In the genomic region with DNA sequence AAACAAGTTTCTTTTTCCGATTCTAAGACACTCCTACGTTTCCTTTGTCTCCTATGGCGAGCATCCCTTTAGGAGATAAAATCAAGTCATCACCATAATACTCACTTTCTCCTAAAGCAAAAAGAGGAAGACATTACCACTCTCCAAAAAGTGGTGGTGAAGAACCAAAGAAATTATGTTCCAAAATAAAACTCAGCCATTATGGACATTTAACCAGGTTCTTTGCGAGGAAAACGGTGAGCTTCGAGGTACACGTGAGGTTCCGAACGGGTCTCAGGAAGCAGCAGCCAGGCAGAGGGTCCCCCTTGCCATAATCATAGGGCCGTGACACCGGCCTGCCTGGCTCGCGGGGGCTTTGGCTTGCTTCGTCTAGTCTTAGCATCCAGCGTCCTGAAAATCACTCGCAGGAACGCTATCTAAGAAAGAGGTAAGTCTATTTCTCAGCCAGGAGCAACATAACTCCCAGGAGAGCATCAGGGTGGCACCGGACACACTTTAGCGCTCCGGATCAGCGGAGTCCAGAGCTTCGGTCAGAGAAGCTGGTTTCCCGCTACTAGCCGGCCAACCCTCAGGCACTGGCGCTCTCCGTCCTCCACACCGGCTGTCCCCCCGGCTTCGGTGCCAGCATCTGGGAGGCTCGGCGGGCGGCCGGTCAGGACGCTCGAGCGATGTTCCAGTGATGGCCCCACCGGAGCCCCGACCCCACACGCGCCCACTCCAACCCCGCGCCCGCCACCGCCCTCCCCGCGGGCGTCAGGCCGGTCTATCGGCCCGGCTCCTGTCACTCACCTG, we compare ENCODE assay signal across 8 cellular contexts. TPM values are rescaled to one million over a fixed set of nuclear protein-coding genes. Genes with fewer than 3 reads are reported as not detected.
DNase-seq lines count a peak whose midpoint lies in the region; ATAC-seq and TF ChIP-seq lines count a peak whose summit lies in the region.

No MANE protein-coding gene starts in this region.

- peak overlapping the region; percentile 99 for H3K4me2 ChIP-seq in SK-N-SH

- peaks cover 12% of the 10 kb centered on the region; the same call in 1 of the 2 replicates for H4K20me1 ChIP-seq in SK-N-SH (ENCODE audit: insufficient read depth)

- 6% methylated on average over 17 of the region's 50 CpGs for WGBS in SK-N-SH (ENCODE audit: low lambda C conversion rate)
- WGBS in thymus: 2% methylated on average over 50 of the region's 50 CpGs

- no peaks in the 10 kb centered on the region for H3F3A ChIP-seq in SK-N-SH (replicated peaks; ENCODE audit: insufficient read depth)

- TF ChIP-seq EP300 in SK-N-SH (IDR thresholded peaks at IDR 0.05; ENCODE audit: borderline replicate concordance in 1 of 2, low read depth in 1 of 2, low read length in 1 of 2): no peak

- H3K27ac ChIP-seq in SK-N-SH (ENCODE audit: low read depth in 2 of 2, low read length in 1 of 2) (peak overlapping the region; percentile 70 to 74), lower lobe of right lung (peak overlapping the region; percentile 95), thymus (ENCODE audit: low read depth) (peak overlapping the region; percentile 94)

- peaks cover 5 to 6% of the 10 kb centered on the region in 2 experiments; a peak in 1 of 4 replicates for H3K4me1 ChIP-seq in SK-N-SH (ENCODE audit: control insufficient read depth in 1 of 2, insufficient read depth in 2 of 2, low read depth in 1 of 2, low read length in 1 of 2)
- H3K4me1 ChIP-seq in lower lobe of right lung: peaks cover 46% of the 10 kb centered on the region
- H3K4me1 ChIP-seq in thymus (ENCODE audit: control insufficient read depth, insufficient read depth, low read length): peaks cover 12% of the 10 kb centered on the region

- peak; percentile 33 to 47 for DNase-seq in AML-193 (lab: John Stamatoyannopoulos, UW)
- DNase-seq in SK-N-SH: peak; percentile 59
- DNase-seq in dermis blood vessel endothelial cell: peak; percentile 57
- DNase-seq in lower lobe of right lung: no peak
- DNase-seq in inferior parietal cortex (ENCODE audit: extremely low spot score): no peak

- TF ChIP-seq CTCF in SK-N-SH (IDR thresholded peaks at IDR 0.05) (no peak), lower lobe of right lung (IDR thresholded peaks at IDR 0.05) (no peak)

- H3K36me3 ChIP-seq in SK-N-SH (replicated peaks in 1 of 2; ENCODE audit: control insufficient read depth in 1 of 2, insufficient read depth in 2 of 2, low read length in 1 of 2) (peaks cover 0 to 30% of the 10 kb centered on the region in 2 experiments), lower lobe of right lung (peaks cover 29% of the 10 kb centered on the region), thymus (ENCODE audit: control insufficient read depth, insufficient read depth) (peaks cover 21% of the 10 kb centered on the region)

- H3K79me2 ChIP-seq in SK-N-SH (ENCODE audit: insufficient read depth): peaks cover 56% of the 10 kb centered on the region

- H3K9me3 ChIP-seq in SK-N-SH (no peaks in the 10 kb centered on the region), lower lobe of right lung (no peaks in the 10 kb centered on the region), thymus (ENCODE audit: control insufficient read depth) (no peaks in the 10 kb centered on the region)

- TF ChIP-seq RAD21 in SK-N-SH (IDR thresholded peaks at IDR 0.05; ENCODE audit: low read length): no peak

- H3K9me2 ChIP-seq in SK-N-SH: no peaks in the 10 kb centered on the region

- POLR2A ChIA-PET in SK-N-SH (lab: Yijun Ruan, JAX): interaction anchor here (1.5 kb wide), 1 partner anchor 155 kb away, joined by 3 read pairs; no protein-coding TSS in a partner anchor

- H3K9ac ChIP-seq in SK-N-SH: peak overlapping the region; percentile 88

- no peaks in the 10 kb centered on the region for H3K27me3 ChIP-seq in SK-N-SH (ENCODE audit: insufficient read depth)
- no peaks in the 10 kb centered on the region for H3K27me3 ChIP-seq in lower lobe of right lung (ENCODE audit: low read depth)
- H3K27me3 ChIP-seq in thymus (ENCODE audit: control insufficient read depth, insufficient read depth): no peaks in the 10 kb centered on the region

- ATAC-seq in GM18870 (IDR thresholded peaks at IDR 0.05; ENCODE audit: unreplicated experiment) (peak; percentile 29), HG03066 (IDR thresholded peaks at IDR 0.05; ENCODE audit: low read depth, unreplicated experiment) (peak; percentile 37), lower lobe of right lung (peak; percentile 52 to 69)

- H3K4me3 ChIP-seq in SK-N-SH (ENCODE audit: low read depth in 2 of 2, low read length in 1 of 2): peak overlapping the region; percentile 68 to 96
- H3K4me3 ChIP-seq in lower lobe of right lung: peak overlapping the region; percentile 99
- peak overlapping the region; percentile 100 for H3K4me3 ChIP-seq in thymus (ENCODE audit: low read length)

- H2AFZ ChIP-seq in SK-N-SH (ENCODE audit: low read depth): peak overlapping the region; percentile 91; the same call in 1 of the 2 replicates

- intact Hi-C loops in lower lobe of right lung (cut with DNase I): no loop called here

- CTCF ChIA-PET in SK-N-SH (lab: Yijun Ruan, JAX): interaction anchor here (0.9 to 3.3 kb wide), 4 partner anchors 12 to 120 kb away, joined by 3 to 23 read pairs (median 4); a partner anchor contains a TSS

TF ChIP-seq in SK-N-SH, 30 proteins besides CTCF, POLR2A, EP300 and RAD21 (continues in another document):
- TF ChIP-seq, protein P1, sequence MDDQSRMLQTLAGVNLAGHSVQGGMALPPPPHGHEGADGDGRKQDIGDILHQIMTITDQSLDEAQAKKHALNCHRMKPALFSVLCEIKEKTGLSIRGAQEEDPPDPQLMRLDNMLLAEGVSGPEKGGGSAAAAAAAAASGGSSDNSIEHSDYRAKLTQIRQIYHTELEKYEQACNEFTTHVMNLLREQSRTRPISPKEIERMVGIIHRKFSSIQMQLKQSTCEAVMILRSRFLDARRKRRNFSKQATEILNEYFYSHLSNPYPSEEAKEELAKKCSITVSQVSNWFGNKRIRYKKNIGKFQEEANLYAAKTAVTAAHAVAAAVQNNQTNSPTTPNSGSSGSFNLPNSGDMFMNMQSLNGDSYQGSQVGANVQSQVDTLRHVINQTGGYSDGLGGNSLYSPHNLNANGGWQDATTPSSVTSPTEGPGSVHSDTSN (IDR thresholded peaks at IDR 0.05): no peak
- TF ChIP-seq, protein P2, sequence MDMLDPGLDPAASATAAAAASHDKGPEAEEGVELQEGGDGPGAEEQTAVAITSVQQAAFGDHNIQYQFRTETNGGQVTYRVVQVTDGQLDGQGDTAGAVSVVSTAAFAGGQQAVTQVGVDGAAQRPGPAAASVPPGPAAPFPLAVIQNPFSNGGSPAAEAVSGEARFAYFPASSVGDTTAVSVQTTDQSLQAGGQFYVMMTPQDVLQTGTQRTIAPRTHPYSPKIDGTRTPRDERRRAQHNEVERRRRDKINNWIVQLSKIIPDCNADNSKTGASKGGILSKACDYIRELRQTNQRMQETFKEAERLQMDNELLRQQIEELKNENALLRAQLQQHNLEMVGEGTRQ (IDR thresholded peaks at IDR 0.05; ENCODE audit: borderline replicate concordance, low read depth, low read length): no peak
- TF ChIP-seq, protein P3, sequence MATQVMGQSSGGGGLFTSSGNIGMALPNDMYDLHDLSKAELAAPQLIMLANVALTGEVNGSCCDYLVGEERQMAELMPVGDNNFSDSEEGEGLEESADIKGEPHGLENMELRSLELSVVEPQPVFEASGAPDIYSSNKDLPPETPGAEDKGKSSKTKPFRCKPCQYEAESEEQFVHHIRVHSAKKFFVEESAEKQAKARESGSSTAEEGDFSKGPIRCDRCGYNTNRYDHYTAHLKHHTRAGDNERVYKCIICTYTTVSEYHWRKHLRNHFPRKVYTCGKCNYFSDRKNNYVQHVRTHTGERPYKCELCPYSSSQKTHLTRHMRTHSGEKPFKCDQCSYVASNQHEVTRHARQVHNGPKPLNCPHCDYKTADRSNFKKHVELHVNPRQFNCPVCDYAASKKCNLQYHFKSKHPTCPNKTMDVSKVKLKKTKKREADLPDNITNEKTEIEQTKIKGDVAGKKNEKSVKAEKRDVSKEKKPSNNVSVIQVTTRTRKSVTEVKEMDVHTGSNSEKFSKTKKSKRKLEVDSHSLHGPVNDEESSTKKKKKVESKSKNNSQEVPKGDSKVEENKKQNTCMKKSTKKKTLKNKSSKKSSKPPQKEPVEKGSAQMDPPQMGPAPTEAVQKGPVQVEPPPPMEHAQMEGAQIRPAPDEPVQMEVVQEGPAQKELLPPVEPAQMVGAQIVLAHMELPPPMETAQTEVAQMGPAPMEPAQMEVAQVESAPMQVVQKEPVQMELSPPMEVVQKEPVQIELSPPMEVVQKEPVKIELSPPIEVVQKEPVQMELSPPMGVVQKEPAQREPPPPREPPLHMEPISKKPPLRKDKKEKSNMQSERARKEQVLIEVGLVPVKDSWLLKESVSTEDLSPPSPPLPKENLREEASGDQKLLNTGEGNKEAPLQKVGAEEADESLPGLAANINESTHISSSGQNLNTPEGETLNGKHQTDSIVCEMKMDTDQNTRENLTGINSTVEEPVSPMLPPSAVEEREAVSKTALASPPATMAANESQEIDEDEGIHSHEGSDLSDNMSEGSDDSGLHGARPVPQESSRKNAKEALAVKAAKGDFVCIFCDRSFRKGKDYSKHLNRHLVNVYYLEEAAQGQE (IDR thresholded peaks at IDR 0.05; ENCODE audit: low read depth, low read length): peak; percentile 71
- peak; percentile 38; the same call in 1 of the 2 replicates for TF ChIP-seq MXI1 (IDR thresholded peaks at IDR 0.05; ENCODE audit: low read depth, low read length)

RNA-seq across cellular contexts. Expression of a gene that starts 0.6 kb away (rescaled TPM):
- 17.0 and 23.3 TPM in 2 replicates for polyA plus RNA-seq in SK-N-SH (2012; rRNA removed)
- 8.9 and 14.6 TPM in 2 replicates for polyA plus RNA-seq in SK-N-SH (2012; cell fraction: cytosol; rRNA removed)
- 37.1 and 43.4 TPM in 2 replicates for polyA plus RNA-seq in SK-N-SH (2012; cell fraction: nucleus; rRNA removed)
- 57.3 and 89.1 TPM in 2 replicates for total RNA-seq in dermis blood vessel endothelial cell
- total RNA-seq in lower lobe of right lung: 37.5 TPM
- 17.2 TPM for polyA plus RNA-seq in thymus

RNA-seq across cellular contexts. Expression of a gene that starts 13.9 kb away (rescaled TPM):
- polyA plus RNA-seq in SK-N-SH (2012; rRNA removed): 0.07 and 0.13 TPM in 2 replicates
- not detected in 2 replicates for polyA plus RNA-seq in SK-N-SH (2012; cell fraction: cytosol; rRNA removed)
- 0.60 and 0.66 TPM in 2 replicates for polyA plus RNA-seq in SK-N-SH (2012; cell fraction: nucleus; rRNA removed)
- total RNA-seq in dermis blood vessel endothelial cell: not detected in 2 replicates
- 9.6 TPM for total RNA-seq in lower lobe of right lung
- 0.18 TPM for polyA plus RNA-seq in thymus

RNA-seq across cellular contexts. Expression of a gene that starts 17.3 kb away (rescaled TPM):
- polyA plus RNA-seq in SK-N-SH (2012; rRNA removed): 2.6 and 3.4 TPM in 2 replicates
- polyA plus RNA-seq in SK-N-SH (2012; cell fraction: cytosol; rRNA removed): 1.6 and 2.2 TPM in 2 replicates
- polyA plus RNA-seq in SK-N-SH (2012; cell fraction: nucleus; rRNA removed): 1.6 and 3.8 TPM in 2 replicates
- total RNA-seq in dermis blood vessel endothelial cell: 14.0 and 28.8 TPM in 2 replicates
- total RNA-seq in lower lobe of right lung: 5.3 TPM
- 5.2 TPM for polyA plus RNA-seq in thymus

RNA-seq across cellular contexts. Expression of a gene that starts 28.0 kb away (rescaled TPM):
- 22.6 and 25.8 TPM in 2 replicates for polyA plus RNA-seq in SK-N-SH (2012; rRNA removed)
- polyA plus RNA-seq in SK-N-SH (2012; cell fraction: cytosol; rRNA removed): 2.0 and 3.0 TPM in 2 replicates
- polyA plus RNA-seq in SK-N-SH (2012; cell fraction: nucleus; rRNA removed): 187 and 223 TPM in 2 replicates
- total RNA-seq in dermis blood vessel endothelial cell: 44.2 and 58.5 TPM in 2 replicates
- total RNA-seq in lower lobe of right lung: 128 TPM
- polyA plus RNA-seq in thymus: 85.7 TPM

Comparison
In these comparisons a context has a peak if more than half of its experiments do, and no peak if none do; other contexts are left out.
1. DNase-seq: peak in AML-193 (2 of 2), SK-N-SH (single experiment) and dermis blood vessel endothelial cell (single experiment); none in lower lobe of right lung (single experiment) and inferior parietal cortex (single experiment).
2. RNA of a gene that starts 13.9 kb away (total RNA-seq): 9.6 TPM in lower lobe of right lung (single experiment); not detected in dermis blood vessel endothelial cell; every median in the first group is over 10 times any median in the second.
3. Peak in every context shown above with its lines, with median percentiles within 50 percentile points of each other: ATAC-seq, H3K27ac ChIP-seq and H3K4me3 ChIP-seq.